1 cellular context compared by ENCODE assay signal in genomic region chr1:94526581-94526980, GRCh38.
TF ChIP-seq lines count a peak whose summit lies in the region.

No MANE protein-coding gene starts in this region.

TF ChIP-seq in HepG2, 621 proteins besides CTCF, POLR2A, EP300 and RAD21:
- no peak for TF ChIP-seq SMAD1 (CRISPR knock-in tag; IDR thresholded peaks at IDR 0.05; ENCODE audit: borderline replicate concordance, low read depth)
- peak; percentile 36 for TF ChIP-seq MAFF (IDR thresholded peaks at IDR 0.05; ENCODE audit: low read depth, low read length)
- TF ChIP-seq HMG20B (CRISPR knock-in tag; conservative IDR thresholded peaks at IDR 0.05): no peak
- TF ChIP-seq HNF1A (IDR thresholded peaks at IDR 0.05; ENCODE audit: low read depth): no peak
- no peak for TF ChIP-seq HNF1A (CRISPR knock-in tag; IDR thresholded peaks at IDR 0.05; ENCODE audit: borderline replicate concordance)
- no peak for TF ChIP-seq ZNF670 (CRISPR knock-in tag; IDR thresholded peaks at IDR 0.05; ENCODE audit: borderline replicate concordance)
- no peak for TF ChIP-seq CCAR2 (optimal IDR thresholded peaks at IDR 0.05; ENCODE audit: low read depth, low read length)
- TF ChIP-seq NFIB (CRISPR knock-in tag; IDR thresholded peaks at IDR 0.05; ENCODE audit: borderline replicate concordance): no peak
- no peak for TF ChIP-seq SMYD3 (CRISPR knock-in tag; IDR thresholded peaks at IDR 0.05)
- no peak for TF ChIP-seq ZNF766 (CRISPR knock-in tag; IDR thresholded peaks at IDR 0.05; ENCODE audit: borderline replicate concordance)
- peak; percentile 46 to 52 for TF ChIP-seq MAFK (conservative IDR thresholded peaks at IDR 0.05 in 1 of 2, IDR thresholded peaks at IDR 0.05 in 1 of 2; ENCODE audit: low read length in 2 of 2)
TF ChIP-seq in HepG2: peak in this region for 2.
